In genomic region chr16:681746-682427, GRCh38 we compare ENCODE assay signal across 1 cellular context.
TF ChIP-seq lines count a peak whose summit lies in the region.

No MANE protein-coding gene starts in this region.

TF ChIP-seq in K562, 482 proteins besides CTCF, POLR2A, EP300 and RAD21 (continued from another document and continues in another):
- TF ChIP-seq ARID4B (CRISPR knock-in tag; IDR thresholded peaks at IDR 0.05) (0 out of 2 replicates have a peak, but pooled peaks have one; percentile 42), PHF20 (IDR thresholded peaks at IDR 0.05; ENCODE audit: partially characterized antibody) (no peak), FOXP1 (CRISPR knock-in tag; IDR thresholded peaks at IDR 0.05) (peak; percentile 42), GTF2E2 (tag; IDR thresholded peaks at IDR 0.05) (no peak), MAFG (tag; conservative IDR thresholded peaks at IDR 0.05) (no peak), KAT8 (IDR thresholded peaks at IDR 0.05; ENCODE audit: low read depth) (no peak), SRF (CRISPR knock-in tag; IDR thresholded peaks at IDR 0.05) (no peak), ZNF780A (CRISPR knock-in tag; IDR thresholded peaks at IDR 0.05) (no peak), NCOA1 (IDR thresholded peaks at IDR 0.05; ENCODE audit: low read depth) (no peak), CCNT2 (IDR thresholded peaks at IDR 0.05; ENCODE audit: borderline replicate concordance, extremely low read depth, insufficient read length, low read depth, low read length) (peak; percentile 19), EZH2 (IDR thresholded peaks at IDR 0.05; ENCODE audit: borderline replicate concordance, low read depth, low read length) (no peak), SP2 (IDR thresholded peaks at IDR 0.05; ENCODE audit: extremely low read depth, low read depth, low read length, poor library complexity, severe bottlenecking) (no peak), XRCC5 (IDR thresholded peaks at IDR 0.05; ENCODE audit: low read depth, low read length) (no peak), E2F6 (IDR thresholded peaks at IDR 0.05; ENCODE audit: borderline replicate concordance in 1 of 2, extremely low read depth in 1 of 2, insufficient read depth in 1 of 2, insufficient read length in 1 of 2, low read depth in 1 of 2, low read length in 1 of 2, poor library complexity in 1 of 2, severe bottlenecking in 1 of 2) (peak; percentile 88 to 93), NFYB (IDR thresholded peaks at IDR 0.05; ENCODE audit: extremely low read depth, insufficient read length) (no peak), POLR3A (IDR thresholded peaks at IDR 0.05; ENCODE audit: borderline replicate concordance, extremely low read depth, insufficient read depth, insufficient read length) (no peak), CREB1 (IDR thresholded peaks at IDR 0.05) (no peak), CREB1 (CRISPR knock-in tag; IDR thresholded peaks at IDR 0.05) (no peak), CTBP1 (IDR thresholded peaks at IDR 0.05; ENCODE audit: borderline replicate concordance) (no peak; the same call in 1 of the 2 replicates), FOXM1 (IDR thresholded peaks at IDR 0.05; ENCODE audit: low read depth) (no peak), FOXM1 (CRISPR knock-in tag; IDR thresholded peaks at IDR 0.05; ENCODE audit: low read depth) (no peak), MYC (IDR thresholded peaks at IDR 0.05; ENCODE audit: low read depth, low read length) (peak; percentile 90), MYC (CRISPR knock-in tag; IDR thresholded peaks at IDR 0.05; ENCODE audit: borderline replicate concordance, low read depth) (no peak), ZNF707 (CRISPR knock-in tag; conservative IDR thresholded peaks at IDR 0.05) (no peak), CHD4 (IDR thresholded peaks at IDR 0.05; ENCODE audit: insufficient read depth, insufficient replicate concordance, low read depth, low read length, poor library complexity, severe bottlenecking) (no peak), SAFB2 (IDR thresholded peaks at IDR 0.05; ENCODE audit: borderline replicate concordance, low read depth, low read length, severe bottlenecking) (no peak), ZNF740 (CRISPR knock-in tag; IDR thresholded peaks at IDR 0.05) (peak; percentile 49; the same call in 1 of the 2 replicates), ZNF740 (tag; IDR thresholded peaks at IDR 0.05) (no peak), BHLHE40 (IDR thresholded peaks at IDR 0.05; ENCODE audit: low read length) (peak; percentile 92), TAF1 (IDR thresholded peaks at IDR 0.05; ENCODE audit: control insufficient read depth, extremely low read depth, insufficient read depth, low read length, severe bottlenecking) (no peak), MXI1 (IDR thresholded peaks at IDR 0.05; ENCODE audit: low read depth, low read length) (no peak), RBM39 (optimal IDR thresholded peaks at IDR 0.05; ENCODE audit: low read depth, low read length) (no peak), CREB3L1 (IDR thresholded peaks at IDR 0.05; ENCODE audit: borderline replicate concordance, low read depth) (no peak), SMARCE1 (IDR thresholded peaks at IDR 0.05) (no peak), TOE1 (IDR thresholded peaks at IDR 0.05; ENCODE audit: borderline replicate concordance) (no peak), TOE1 (CRISPR knock-in tag; IDR thresholded peaks at IDR 0.05; ENCODE audit: borderline replicate concordance, low read depth) (no peak), TCF7 (IDR thresholded peaks at IDR 0.05; ENCODE audit: borderline replicate concordance) (no peak)
- TF ChIP-seq, protein P1, sequence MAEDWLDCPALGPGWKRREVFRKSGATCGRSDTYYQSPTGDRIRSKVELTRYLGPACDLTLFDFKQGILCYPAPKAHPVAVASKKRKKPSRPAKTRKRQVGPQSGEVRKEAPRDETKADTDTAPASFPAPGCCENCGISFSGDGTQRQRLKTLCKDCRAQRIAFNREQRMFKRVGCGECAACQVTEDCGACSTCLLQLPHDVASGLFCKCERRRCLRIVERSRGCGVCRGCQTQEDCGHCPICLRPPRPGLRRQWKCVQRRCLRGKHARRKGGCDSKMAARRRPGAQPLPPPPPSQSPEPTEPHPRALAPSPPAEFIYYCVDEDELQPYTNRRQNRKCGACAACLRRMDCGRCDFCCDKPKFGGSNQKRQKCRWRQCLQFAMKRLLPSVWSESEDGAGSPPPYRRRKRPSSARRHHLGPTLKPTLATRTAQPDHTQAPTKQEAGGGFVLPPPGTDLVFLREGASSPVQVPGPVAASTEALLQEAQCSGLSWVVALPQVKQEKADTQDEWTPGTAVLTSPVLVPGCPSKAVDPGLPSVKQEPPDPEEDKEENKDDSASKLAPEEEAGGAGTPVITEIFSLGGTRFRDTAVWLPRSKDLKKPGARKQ (CRISPR knock-in tag; IDR thresholded peaks at IDR 0.05): no peak
- TF ChIP-seq, protein P2, sequence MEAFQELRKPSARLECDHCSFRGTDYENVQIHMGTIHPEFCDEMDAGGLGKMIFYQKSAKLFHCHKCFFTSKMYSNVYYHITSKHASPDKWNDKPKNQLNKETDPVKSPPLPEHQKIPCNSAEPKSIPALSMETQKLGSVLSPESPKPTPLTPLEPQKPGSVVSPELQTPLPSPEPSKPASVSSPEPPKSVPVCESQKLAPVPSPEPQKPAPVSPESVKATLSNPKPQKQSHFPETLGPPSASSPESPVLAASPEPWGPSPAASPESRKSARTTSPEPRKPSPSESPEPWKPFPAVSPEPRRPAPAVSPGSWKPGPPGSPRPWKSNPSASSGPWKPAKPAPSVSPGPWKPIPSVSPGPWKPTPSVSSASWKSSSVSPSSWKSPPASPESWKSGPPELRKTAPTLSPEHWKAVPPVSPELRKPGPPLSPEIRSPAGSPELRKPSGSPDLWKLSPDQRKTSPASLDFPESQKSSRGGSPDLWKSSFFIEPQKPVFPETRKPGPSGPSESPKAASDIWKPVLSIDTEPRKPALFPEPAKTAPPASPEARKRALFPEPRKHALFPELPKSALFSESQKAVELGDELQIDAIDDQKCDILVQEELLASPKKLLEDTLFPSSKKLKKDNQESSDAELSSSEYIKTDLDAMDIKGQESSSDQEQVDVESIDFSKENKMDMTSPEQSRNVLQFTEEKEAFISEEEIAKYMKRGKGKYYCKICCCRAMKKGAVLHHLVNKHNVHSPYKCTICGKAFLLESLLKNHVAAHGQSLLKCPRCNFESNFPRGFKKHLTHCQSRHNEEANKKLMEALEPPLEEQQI (IDR thresholded peaks at IDR 0.05): no peak
- TF ChIP-seq, protein P3, sequence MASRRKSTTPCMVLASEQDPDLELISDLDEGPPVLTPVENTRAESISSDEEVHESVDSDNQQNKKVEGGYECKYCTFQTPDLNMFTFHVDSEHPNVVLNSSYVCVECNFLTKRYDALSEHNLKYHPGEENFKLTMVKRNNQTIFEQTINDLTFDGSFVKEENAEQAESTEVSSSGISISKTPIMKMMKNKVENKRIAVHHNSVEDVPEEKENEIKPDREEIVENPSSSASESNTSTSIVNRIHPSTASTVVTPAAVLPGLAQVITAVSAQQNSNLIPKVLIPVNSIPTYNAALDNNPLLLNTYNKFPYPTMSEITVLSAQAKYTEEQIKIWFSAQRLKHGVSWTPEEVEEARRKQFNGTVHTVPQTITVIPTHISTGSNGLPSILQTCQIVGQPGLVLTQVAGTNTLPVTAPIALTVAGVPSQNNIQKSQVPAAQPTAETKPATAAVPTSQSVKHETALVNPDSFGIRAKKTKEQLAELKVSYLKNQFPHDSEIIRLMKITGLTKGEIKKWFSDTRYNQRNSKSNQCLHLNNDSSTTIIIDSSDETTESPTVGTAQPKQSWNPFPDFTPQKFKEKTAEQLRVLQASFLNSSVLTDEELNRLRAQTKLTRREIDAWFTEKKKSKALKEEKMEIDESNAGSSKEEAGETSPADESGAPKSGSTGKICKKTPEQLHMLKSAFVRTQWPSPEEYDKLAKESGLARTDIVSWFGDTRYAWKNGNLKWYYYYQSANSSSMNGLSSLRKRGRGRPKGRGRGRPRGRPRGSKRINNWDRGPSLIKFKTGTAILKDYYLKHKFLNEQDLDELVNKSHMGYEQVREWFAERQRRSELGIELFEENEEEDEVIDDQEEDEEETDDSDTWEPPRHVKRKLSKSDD (conservative IDR thresholded peaks at IDR 0.05; ENCODE audit: low read length): no peak
- TF ChIP-seq, protein P4, sequence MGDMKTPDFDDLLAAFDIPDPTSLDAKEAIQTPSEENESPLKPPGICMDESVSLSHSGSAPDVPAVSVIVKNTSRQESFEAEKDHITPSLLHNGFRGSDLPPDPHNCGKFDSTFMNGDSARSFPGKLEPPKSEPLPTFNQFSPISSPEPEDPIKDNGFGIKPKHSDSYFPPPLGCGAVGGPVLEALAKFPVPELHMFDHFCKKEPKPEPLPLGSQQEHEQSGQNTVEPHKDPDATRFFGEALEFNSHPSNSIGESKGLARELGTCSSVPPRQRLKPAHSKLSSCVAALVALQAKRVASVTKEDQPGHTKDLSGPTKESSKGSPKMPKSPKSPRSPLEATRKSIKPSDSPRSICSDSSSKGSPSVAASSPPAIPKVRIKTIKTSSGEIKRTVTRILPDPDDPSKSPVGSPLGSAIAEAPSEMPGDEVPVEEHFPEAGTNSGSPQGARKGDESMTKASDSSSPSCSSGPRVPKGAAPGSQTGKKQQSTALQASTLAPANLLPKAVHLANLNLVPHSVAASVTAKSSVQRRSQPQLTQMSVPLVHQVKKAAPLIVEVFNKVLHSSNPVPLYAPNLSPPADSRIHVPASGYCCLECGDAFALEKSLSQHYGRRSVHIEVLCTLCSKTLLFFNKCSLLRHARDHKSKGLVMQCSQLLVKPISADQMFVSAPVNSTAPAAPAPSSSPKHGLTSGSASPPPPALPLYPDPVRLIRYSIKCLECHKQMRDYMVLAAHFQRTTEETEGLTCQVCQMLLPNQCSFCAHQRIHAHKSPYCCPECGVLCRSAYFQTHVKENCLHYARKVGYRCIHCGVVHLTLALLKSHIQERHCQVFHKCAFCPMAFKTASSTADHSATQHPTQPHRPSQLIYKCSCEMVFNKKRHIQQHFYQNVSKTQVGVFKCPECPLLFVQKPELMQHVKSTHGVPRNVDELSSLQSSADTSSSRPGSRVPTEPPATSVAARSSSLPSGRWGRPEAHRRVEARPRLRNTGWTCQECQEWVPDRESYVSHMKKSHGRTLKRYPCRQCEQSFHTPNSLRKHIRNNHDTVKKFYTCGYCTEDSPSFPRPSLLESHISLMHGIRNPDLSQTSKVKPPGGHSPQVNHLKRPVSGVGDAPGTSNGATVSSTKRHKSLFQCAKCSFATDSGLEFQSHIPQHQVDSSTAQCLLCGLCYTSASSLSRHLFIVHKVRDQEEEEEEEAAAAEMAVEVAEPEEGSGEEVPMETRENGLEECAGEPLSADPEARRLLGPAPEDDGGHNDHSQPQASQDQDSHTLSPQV (IDR thresholded peaks at IDR 0.05): peak; percentile 77
- TF ChIP-seq, protein P5, sequence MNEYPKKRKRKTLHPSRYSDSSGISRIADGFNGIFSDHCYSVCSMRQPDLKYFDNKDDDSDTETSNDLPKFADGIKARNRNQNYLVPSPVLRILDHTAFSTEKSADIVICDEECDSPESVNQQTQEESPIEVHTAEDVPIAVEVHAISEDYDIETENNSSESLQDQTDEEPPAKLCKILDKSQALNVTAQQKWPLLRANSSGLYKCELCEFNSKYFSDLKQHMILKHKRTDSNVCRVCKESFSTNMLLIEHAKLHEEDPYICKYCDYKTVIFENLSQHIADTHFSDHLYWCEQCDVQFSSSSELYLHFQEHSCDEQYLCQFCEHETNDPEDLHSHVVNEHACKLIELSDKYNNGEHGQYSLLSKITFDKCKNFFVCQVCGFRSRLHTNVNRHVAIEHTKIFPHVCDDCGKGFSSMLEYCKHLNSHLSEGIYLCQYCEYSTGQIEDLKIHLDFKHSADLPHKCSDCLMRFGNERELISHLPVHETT (CRISPR knock-in tag; conservative IDR thresholded peaks at IDR 0.05 in 1 of 2, IDR thresholded peaks at IDR 0.05 in 1 of 2): no peak
